1 cellular context compared by ENCODE assay signal in genomic region chrX:154096140-154097002, GRCh38.
TF ChIP-seq lines count a peak whose summit lies in the region.

No MANE protein-coding gene starts in this region.

TF ChIP-seq in H1, 55 proteins besides CTCF, POLR2A, EP300 and RAD21 (continued from another document):
- TF ChIP-seq POU5F1 (IDR thresholded peaks at IDR 0.05; ENCODE audit: low read depth, low read length), result no peak
- TF ChIP-seq HDAC2 (IDR thresholded peaks at IDR 0.05; ENCODE audit: borderline replicate concordance in 1 of 2, low read depth in 2 of 2, low read length in 2 of 2), result no peak
- no peak for TF ChIP-seq BACH1 (IDR thresholded peaks at IDR 0.05; ENCODE audit: low read length)
- no peak for TF ChIP-seq TAF7 (optimal IDR thresholded peaks at IDR 0.05; ENCODE audit: borderline replicate concordance, low read depth, low read length)
- no peak for TF ChIP-seq SP2 (IDR thresholded peaks at IDR 0.05; ENCODE audit: low read length)
- TF ChIP-seq YY1 (IDR thresholded peaks at IDR 0.05; ENCODE audit: low read depth, low read length), result no peak
- no peak for TF ChIP-seq CHD1 (IDR thresholded peaks at IDR 0.05; ENCODE audit: low read depth, low read length)
- TF ChIP-seq POLR2AphosphoS5 (IDR thresholded peaks at IDR 0.05; ENCODE audit: low read depth, low read length), result no peak
- no peak for TF ChIP-seq KDM5A (IDR thresholded peaks at IDR 0.05; ENCODE audit: low read length)
- no peak for TF ChIP-seq NANOG (IDR thresholded peaks at IDR 0.05; ENCODE audit: insufficient read depth, low read depth, low read length, poor library complexity, severe bottlenecking)
- no peak for TF ChIP-seq RNF2 (IDR thresholded peaks at IDR 0.05; ENCODE audit: borderline replicate concordance, low read depth, low read length, missing control alignments, poor library complexity, severe bottlenecking)
- TF ChIP-seq, protein P1, sequence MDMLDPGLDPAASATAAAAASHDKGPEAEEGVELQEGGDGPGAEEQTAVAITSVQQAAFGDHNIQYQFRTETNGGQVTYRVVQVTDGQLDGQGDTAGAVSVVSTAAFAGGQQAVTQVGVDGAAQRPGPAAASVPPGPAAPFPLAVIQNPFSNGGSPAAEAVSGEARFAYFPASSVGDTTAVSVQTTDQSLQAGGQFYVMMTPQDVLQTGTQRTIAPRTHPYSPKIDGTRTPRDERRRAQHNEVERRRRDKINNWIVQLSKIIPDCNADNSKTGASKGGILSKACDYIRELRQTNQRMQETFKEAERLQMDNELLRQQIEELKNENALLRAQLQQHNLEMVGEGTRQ (IDR thresholded peaks at IDR 0.05; ENCODE audit: low read length), result no peak
